Comparison of ENCODE assay signal across 1 cellular context in genomic region chr12:76422878-76423438, GRCh38.
TF ChIP-seq lines count a peak whose summit lies in the region.

No MANE protein-coding gene starts in this region.

TF ChIP-seq in GM23338, 12 proteins besides CTCF, POLR2A, EP300 and RAD21 (continued from another document):
- TF ChIP-seq ZNF462 (CRISPR knock-in tag; IDR thresholded peaks at IDR 0.05): no peak
- no peak for TF ChIP-seq NANOG (IDR thresholded peaks at IDR 0.05; ENCODE audit: borderline replicate concordance)
- TF ChIP-seq CREB1 (CRISPR knock-in tag; IDR thresholded peaks at IDR 0.05; ENCODE audit: low read depth): no peak
